7 cellular contexts compared by ENCODE assay signal in the genomic region with DNA sequence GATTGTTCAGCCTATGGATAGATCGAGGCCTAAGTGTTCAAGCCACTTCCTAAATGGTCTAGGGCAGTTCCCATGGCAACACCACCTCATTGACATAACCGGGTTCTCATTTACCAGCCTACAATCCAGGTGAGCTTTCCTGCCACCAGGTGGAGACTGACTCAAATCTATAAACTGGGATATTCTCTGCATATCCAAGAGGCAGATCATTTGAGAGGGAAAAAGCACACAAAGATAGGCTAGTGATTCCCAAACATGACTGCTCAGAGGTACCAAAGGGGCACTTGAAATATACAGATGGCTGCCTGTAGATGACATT.
A peak's percentile ranks its signal among the peaks of the same experiment; 100 is the strongest.
DNase-seq lines count a peak whose midpoint lies in the region; ATAC-seq and TF ChIP-seq lines count a peak whose summit lies in the region.

No MANE protein-coding gene starts in this region.

- H3K4me3 ChIP-seq in OCI-LY7 (ENCODE audit: low read depth, low read length, poor library complexity, severe bottlenecking): no peak overlapping the region
- H3K4me3 ChIP-seq in hepatocyte: no peak overlapping the region

- H3K27me3 ChIP-seq in hepatocyte: no peaks in the 10 kb centered on the region

- H2AFZ ChIP-seq in OCI-LY7 (ENCODE audit: low read length) (no peak overlapping the region), hepatocyte (no peak overlapping the region)

- H3K79me2 ChIP-seq in OCI-LY7 (ENCODE audit: insufficient read depth, low read depth, low read length) (no peaks in the 10 kb centered on the region), hepatocyte (no peaks in the 10 kb centered on the region)

- H3K9me3 ChIP-seq in OCI-LY7 (ENCODE audit: low read length) (no peaks in the 10 kb centered on the region), hepatocyte (ENCODE audit: low read depth) (no peaks in the 10 kb centered on the region)

- intact Hi-C loops in OCI-LY7 (cut with micrococcal nuclease; ENCODE audit: unreplicated experiment): loop anchor here (2.0 kb wide), 1 partner anchor 897 kb away; no protein-coding TSS in a partner anchor

- no peak overlapping the region for H3K27ac ChIP-seq in OCI-LY7 (ENCODE audit: low read depth, low read length, poor library complexity, severe bottlenecking)
- no peak overlapping the region for H3K27ac ChIP-seq in hepatocyte

- H3K4me2 ChIP-seq in OCI-LY7 (ENCODE audit: low read length) (no peak overlapping the region), hepatocyte (no peak overlapping the region)

- CTCF ChIA-PET in OCI-LY7 (lab: Charles Lee; ENCODE audit: unreplicated experiment): interaction anchor here (0.8 kb wide), 1 partner anchor 10 kb away, joined by 3 read pairs; no protein-coding TSS in a partner anchor

- no TSS peak for BruUV-seq in OCI-LY7 (replicated peaks; lab: Mats Ljungman, UMichigan)

- peak; percentile 44 for ATAC-seq in HG03432 (IDR thresholded peaks at IDR 0.05; ENCODE audit: unreplicated experiment)
- ATAC-seq in HG02763 (IDR thresholded peaks at IDR 0.05; ENCODE audit: unreplicated experiment): no peak
- ATAC-seq in omental fat pad (ENCODE audit: low FRiP score): no peak

- no peaks in the 10 kb centered on the region for H3K9me2 ChIP-seq in OCI-LY7 (ENCODE audit: insufficient read depth, low read length)
- no peaks in the 10 kb centered on the region for H3K9me2 ChIP-seq in hepatocyte (replicated peaks; ENCODE audit: insufficient read depth)

- DNase-seq in OCI-LY7 (ENCODE audit: low spot score): peak; percentile 59
- DNase-seq in hepatocyte (ENCODE audit: low spot score): peak; percentile 77
- DNase-seq in omental fat pad (ENCODE audit: low spot score): no peak
- no peak for DNase-seq in midbrain (lab: John Stamatoyannopoulos, UW)

- WGBS in hepatocyte (ENCODE audit: low lambda C conversion rate, missing lambda C conversion rate): 0% methylated on average over 2 of the region's 2 CpGs

- H3K36me3 ChIP-seq in OCI-LY7 (ENCODE audit: insufficient read depth, low read length) (no peaks in the 10 kb centered on the region), hepatocyte (replicated peaks; ENCODE audit: insufficient read depth, low read depth) (no peaks in the 10 kb centered on the region)

- POLR2A ChIA-PET in OCI-LY7 (lab: Charles Lee): interaction anchor here (0.7 kb wide), 1 partner anchor 693 kb away, joined by 4 read pairs; no protein-coding TSS in a partner anchor

- H3K4me1 ChIP-seq in OCI-LY7 (ENCODE audit: insufficient read depth, low read length, poor library complexity, severe bottlenecking) (peaks cover 6% of the 10 kb centered on the region), hepatocyte (ENCODE audit: insufficient read depth) (no peaks in the 10 kb centered on the region)

- H4K20me1 ChIP-seq in OCI-LY7 (ENCODE audit: insufficient read depth, low read length) (no peaks in the 10 kb centered on the region), hepatocyte (ENCODE audit: insufficient read depth, poor library complexity, severe bottlenecking) (no peaks in the 10 kb centered on the region)

- TF ChIP-seq CTCF in GM12874 (IDR thresholded peaks at IDR 0.05; ENCODE audit: insufficient read depth, low read depth, low read length) (peak; percentile 10; the same call in 1 of the 2 replicates), OCI-LY7 (conservative IDR thresholded peaks at IDR 0.05; ENCODE audit: low read length) (peak; percentile 77), hepatocyte (IDR thresholded peaks at IDR 0.05; ENCODE audit: poor library complexity) (peak; percentile 60), omental fat pad (IDR thresholded peaks at IDR 0.05) (no peak)

Comparison
In these comparisons a context has a peak if more than half of its experiments do, and no peak if none do; other contexts are left out.
1. CTCF ChIP-seq: peak in GM12874 (single experiment), OCI-LY7 (single experiment) and hepatocyte (single experiment); none in omental fat pad (0 of 3).
2. DNase-seq: peak in OCI-LY7 (single experiment) and hepatocyte (single experiment); none in omental fat pad (single experiment) and midbrain (single experiment).